26 cellular contexts compared by ENCODE assay signal in genomic region chr7:135074096-135074495, GRCh38.
"Had no signal": no experiment of that assay in that cellular context is flagged by ENCODE, and none has a peak within 500 bp of the region (broad histone marks: within the 10 kb centered on the region; RNA-seq: fewer than 3 reads in every experiment).

No MANE protein-coding gene starts in this region.

- H3K9me3 Mint-ChIP-seq: memory B cell had no signal

- H3K27me3 ChIP-seq: esophagus muscularis mucosa, gastroesophageal sphincter, neural progenitor cell, ovary, spleen, testis, tibial nerve, upper lobe of right lung, vagina had no signal

- H3K36me3 Mint-ChIP-seq: immature natural killer cell, memory B cell, mesothelial cell of epicardium, natural killer cell, neural progenitor cell had no signal

- H3K27ac ChIP-seq: epithelial cell of prostate, esophagus muscularis mucosa, gastroesophageal sphincter, left ventricle myocardium inferior, lower lobe of right lung, neural progenitor cell, ovary, spleen, testis, tibial nerve, upper lobe of right lung, vagina had no signal

- DNase-seq: effector memory CD4-positive, alpha-beta T cell; immature natural killer cell; left cardiac atrium; left ventricle myocardium inferior; lower lobe of right lung; natural killer cell; nucleus accumbens; ovary; spleen; stimulated activated CD4-positive, alpha-beta T cell treated with anti-CD3 and anti-CD28 coated beads, Interleukin-15, amount 100 ng/mL, for 24 hours; stimulated activated CD4-positive, alpha-beta T cell treated with anti-CD3 and anti-CD28 coated beads, Interleukin-2, amount 100 ng/mL, for 24 hours; stimulated activated CD4-positive, alpha-beta T cell treated with anti-CD3 and anti-CD28 coated beads, Interleukin-4, amount 100 ng/mL, for 4 hours; stimulated activated naive B cell treated with anti-CD40 and anti-IgM and Interleukin-4, amounts not matched to agents 10 μg/mL and 1 μg/mL and 100 μg/mL, for 72 hours; stimulated activated naive CD8-positive, alpha-beta T cell treated with anti-CD3 and anti-CD28 coated beads, Interleukin-15, amount 100 ng/mL, for 72 hours; testis; upper lobe of right lung had no signal

- ATAC-seq: gastroesophageal sphincter; left cardiac atrium; lower lobe of right lung; natural killer cell; sciatic nerve; stimulated activated naive B cell treated with anti-CD40 and anti-IgM and Interleukin-4, amounts not matched to agents 10 μg/mL and 1 μg/mL and 100 μg/mL, for 72 hours; stimulated activated naive CD8-positive, alpha-beta T cell treated with anti-CD3 and anti-CD28 coated beads, Interleukin-15, amount 100 ng/mL, for 72 hours; upper lobe of right lung had no signal

- H3K9me3 ChIP-seq: esophagus muscularis mucosa, gastroesophageal sphincter, left ventricle myocardium inferior, lower lobe of right lung, ovary, testis, tibial nerve, upper lobe of right lung, vagina had no signal

- H3K4me3 ChIP-seq: esophagus muscularis mucosa, gastroesophageal sphincter, left ventricle myocardium inferior, lower lobe of right lung, neural progenitor cell, ovary, spleen, testis, tibial nerve, upper lobe of right lung, vagina had no signal

- H3K27me3 Mint-ChIP-seq: memory B cell; progenitor cell of endocrine pancreas; stimulated activated naive CD8-positive, alpha-beta T cell treated with anti-CD3 and anti-CD28 coated beads, Interleukin-15, amount 100 ng/mL, for 72 hours had no signal

- H3K27ac Mint-ChIP-seq: immature natural killer cell; memory B cell; mesothelial cell of epicardium; natural killer cell; neural progenitor cell; progenitor cell of endocrine pancreas; stimulated activated naive B cell treated with anti-CD40 and anti-IgM and Interleukin-4, amounts not matched to agents 10 μg/mL and 1 μg/mL and 100 μg/mL, for 72 hours; stimulated activated naive CD8-positive, alpha-beta T cell treated with anti-CD3 and anti-CD28 coated beads, Interleukin-15, amount 100 ng/mL, for 72 hours had no signal

- H3K4me3 Mint-ChIP-seq: immature natural killer cell; memory B cell; mesothelial cell of epicardium; natural killer cell; neural progenitor cell; stimulated activated naive B cell treated with anti-CD40 and anti-IgM and Interleukin-4, amounts not matched to agents 10 μg/mL and 1 μg/mL and 100 μg/mL, for 72 hours; stimulated activated naive CD8-positive, alpha-beta T cell treated with anti-CD3 and anti-CD28 coated beads, Interleukin-15, amount 100 ng/mL, for 72 hours had no signal

- H3K4me2 ChIP-seq: neural progenitor cell had no signal

- H3K4me1 ChIP-seq: esophagus muscularis mucosa, gastroesophageal sphincter, left ventricle myocardium inferior, lower lobe of right lung, neural progenitor cell, spleen, testis, tibial nerve, upper lobe of right lung, vagina had no signal

- H3K9ac ChIP-seq: neural progenitor cell had no signal

- H2AFZ ChIP-seq: neural progenitor cell had no signal

- H3K4me1 Mint-ChIP-seq: immature natural killer cell; memory B cell; mesothelial cell of epicardium; natural killer cell; neural progenitor cell; stimulated activated naive B cell treated with anti-CD40 and anti-IgM and Interleukin-4, amounts not matched to agents 10 μg/mL and 1 μg/mL and 100 μg/mL, for 72 hours; stimulated activated naive CD8-positive, alpha-beta T cell treated with anti-CD3 and anti-CD28 coated beads, Interleukin-15, amount 100 ng/mL, for 72 hours had no signal

- H3K36me3 ChIP-seq: esophagus muscularis mucosa, gastroesophageal sphincter, left ventricle myocardium inferior, lower lobe of right lung, neural progenitor cell, ovary, spleen, tibial nerve, upper lobe of right lung, vagina had no signal
